7 cellular contexts compared by ENCODE assay signal in genomic region chr6:144659202-144659731, GRCh38.
DNase-seq lines count a peak whose midpoint lies in the region; ATAC-seq, FAIRE-seq and TF ChIP-seq lines count a peak whose summit lies in the region.

No MANE protein-coding gene starts in this region.

- SMC1A ChIA-PET in GM12878 (lab: Charles Lee; ENCODE audit: uncharacterized antibody, unreplicated experiment), result interaction anchor here (0.9 to 1.8 kb wide), 5 partner anchors 9 to 120 kb away, joined by 3 to 9 read pairs (median 3); no protein-coding TSS in a partner anchor

- no peaks in the 10 kb centered on the region for H4K20me1 ChIP-seq in GM12878 (ENCODE audit: control insufficient read depth, insufficient read depth)

- WGBS in GM12878 (ENCODE audit: insufficient coverage, insufficient replicate concordance, low lambda C conversion rate, missing lambda C conversion rate), result 86% methylated on average over 5 of the region's 5 CpGs

- in situ Hi-C loops in GM12878 (cut with MboI), result no loop called here

- no peak for TF ChIP-seq EP300 in GM12878 (IDR thresholded peaks at IDR 0.05; ENCODE audit: borderline replicate concordance in 1 of 2, control insufficient read depth in 1 of 2, low read depth in 2 of 2, low read length in 2 of 2)

- no peaks in the 10 kb centered on the region for H3K27me3 ChIP-seq in GM12878 (replicated peaks in 1 of 2; ENCODE audit: control insufficient read depth in 2 of 2, insufficient read depth in 2 of 2, low read length in 1 of 2)

- H3K27ac ChIP-seq in GM12878 (ENCODE audit: control insufficient read depth, insufficient read depth), result no peak overlapping the region

- POLR2A ChIA-PET in GM12878 (lab: Charles Lee), result no interaction called here

- H3K4me2 ChIP-seq in GM12878 (ENCODE audit: control insufficient read depth, insufficient read depth), result no peak overlapping the region

- intact Hi-C loops in GM12878 (cut with micrococcal nuclease; ENCODE audit: unreplicated experiment), result no loop called here

- TF ChIP-seq POLR2A in GM18505 (IDR thresholded peaks at IDR 0.05; ENCODE audit: borderline replicate concordance, extremely low read depth, insufficient read depth, insufficient read length), result no peak
- TF ChIP-seq POLR2A in GM12878 (IDR thresholded peaks at IDR 0.05; ENCODE audit: low read depth, low read length), result no peak

- ATAC-seq in GM18505 (IDR thresholded peaks at IDR 0.05; ENCODE audit: unreplicated experiment) (peak; percentile 75), GM21717 (IDR thresholded peaks at IDR 0.05; ENCODE audit: unreplicated experiment) (peak; percentile 62), GM12878 (peak; percentile 67)

- DNase-seq in NCI-H146 (lab: John Stamatoyannopoulos, UW) (peak; percentile 92), GM12878 (ENCODE audit: low read depth, low spot score) (no peak), lung microvascular endothelial cell (ENCODE audit: low read depth in 2 of 2) (peak; percentile 45 to 67), RKO (ENCODE audit: low spot score) (no peak), T-helper 9 cell (no peak)

- no peaks in the 10 kb centered on the region for H3K36me3 ChIP-seq in GM12878 (ENCODE audit: control insufficient read depth in 2 of 2, insufficient read depth in 2 of 2, low read length in 1 of 2)

- H3K4me1 ChIP-seq in GM12878 (ENCODE audit: control insufficient read depth, insufficient read depth, low read length), result peaks cover 3% of the 10 kb centered on the region

- H2AFZ ChIP-seq in GM12878 (ENCODE audit: control insufficient read depth, low read depth, low read length), result no peak overlapping the region

- TF ChIP-seq RAD21 in GM12878 (IDR thresholded peaks at IDR 0.05; ENCODE audit: insufficient read depth, low read depth, low read length), result no peak

- no peak for TF ChIP-seq CTCF in GM12878 (IDR thresholded peaks at IDR 0.05 in 2 of 3, conservative IDR thresholded peaks at IDR 0.05 in 1 of 3; ENCODE audit: control insufficient read depth in 2 of 3, extremely low read depth in 1 of 3, insufficient read depth in 1 of 3, low read depth in 3 of 3, low read length in 3 of 3)

- H3K9ac ChIP-seq in GM12878 (ENCODE audit: control insufficient read depth, insufficient read depth, low read length), result no peak overlapping the region

- BruUV-seq in GM12878 (replicated peaks; lab: Mats Ljungman, UMichigan), result no TSS peak

- RAD21 ChIA-PET in GM12878 (lab: Charles Lee; ENCODE audit: unreplicated experiment), result interaction anchor here (0.9 kb wide), 1 partner anchor 55 kb away, joined by 3 read pairs; no protein-coding TSS in a partner anchor

- no peaks in the 10 kb centered on the region; the same call in 2 of the 3 replicates for H3K9me3 ChIP-seq in GM12878 (replicated peaks; ENCODE audit: control insufficient read depth, insufficient read depth, low read length)

- no peak for FAIRE-seq in GM12878 (lab: Jason Lieb, UNC)

- H3K4me3 ChIP-seq in GM12878, result no peak overlapping the region

- CTCF ChIA-PET in GM12878 (lab: Yijun Ruan, JAX), result no interaction called here

- H3K79me2 ChIP-seq in GM12878 (ENCODE audit: control insufficient read depth, insufficient read depth, low read length), result no peaks in the 10 kb centered on the region; the same call in 1 of the 2 replicates

TF ChIP-seq in GM12878, 131 proteins besides CTCF, POLR2A, EP300 and RAD21:
- TF ChIP-seq, protein P1, sequence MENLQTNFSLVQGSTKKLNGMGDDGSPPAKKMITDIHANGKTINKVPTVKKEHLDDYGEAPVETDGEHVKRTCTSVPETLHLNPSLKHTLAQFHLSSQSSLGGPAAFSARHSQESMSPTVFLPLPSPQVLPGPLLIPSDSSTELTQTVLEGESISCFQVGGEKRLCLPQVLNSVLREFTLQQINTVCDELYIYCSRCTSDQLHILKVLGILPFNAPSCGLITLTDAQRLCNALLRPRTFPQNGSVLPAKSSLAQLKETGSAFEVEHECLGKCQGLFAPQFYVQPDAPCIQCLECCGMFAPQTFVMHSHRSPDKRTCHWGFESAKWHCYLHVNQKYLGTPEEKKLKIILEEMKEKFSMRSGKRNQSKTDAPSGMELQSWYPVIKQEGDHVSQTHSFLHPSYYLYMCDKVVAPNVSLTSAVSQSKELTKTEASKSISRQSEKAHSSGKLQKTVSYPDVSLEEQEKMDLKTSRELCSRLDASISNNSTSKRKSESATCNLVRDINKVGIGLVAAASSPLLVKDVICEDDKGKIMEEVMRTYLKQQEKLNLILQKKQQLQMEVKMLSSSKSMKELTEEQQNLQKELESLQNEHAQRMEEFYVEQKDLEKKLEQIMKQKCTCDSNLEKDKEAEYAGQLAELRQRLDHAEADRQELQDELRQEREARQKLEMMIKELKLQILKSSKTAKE (IDR thresholded peaks at IDR 0.05; ENCODE audit: low read depth, poor library complexity, severe bottlenecking), result no peak
- peak; percentile 86 for TF ChIP-seq BMI1 (IDR thresholded peaks at IDR 0.05; ENCODE audit: borderline replicate concordance)

Comparison
In these comparisons a context has a peak if more than half of its experiments do, and no peak if none do; other contexts are left out.
1. DNase-seq: peak in NCI-H146 (single experiment) and lung microvascular endothelial cell (2 of 2); none in GM12878 (single experiment), RKO (single experiment) and T-helper 9 cell (single experiment).
2. Peak in every context shown above with its lines, with median percentiles within 50 percentile points of each other: ATAC-seq.